In genomic region chr16:67023689-67024088, GRCh38 we compare ENCODE assay signal across 20 cellular contexts. TPM values are rescaled to one million over a fixed set of nuclear protein-coding genes. Genes with fewer than 3 reads are reported as not detected.
DNase-seq lines count a peak whose midpoint lies in the region; ATAC-seq and TF ChIP-seq lines count a peak whose summit lies in the region.
"Had no signal": no experiment of that assay in that cellular context is flagged by ENCODE, and none has a peak within 500 bp of the region (broad histone marks: within the 10 kb centered on the region; RNA-seq: fewer than 3 reads in every experiment).

No MANE protein-coding gene starts in this region.

- H3K4me3 ChIP-seq in SK-N-MC = no peak overlapping the region

- ATAC-seq in stimulated activated effector memory CD8-positive, alpha-beta T cell treated with anti-CD3 and anti-CD28 coated beads, Interleukin-12 subunit alpha, Interleukin-12 subunit beta, amount 100 ng/mL, for 72 hours = no peak
- ATAC-seq in HG03025 (IDR thresholded peaks at IDR 0.05; ENCODE audit: low FRiP score, unreplicated experiment) = no peak
- no peak for ATAC-seq in HG03095 (IDR thresholded peaks at IDR 0.05; ENCODE audit: unreplicated experiment)
- ATAC-seq: HCT116 had no signal

- peaks cover 6% of the 10 kb centered on the region for H3K9me3 Mint-ChIP-seq in glutamatergic neuron (ENCODE audit: unreplicated experiment)
- H3K9me3 Mint-ChIP-seq in stimulated activated effector memory CD8-positive, alpha-beta T cell treated with anti-CD3 and anti-CD28 coated beads, Interleukin-12 subunit alpha, Interleukin-12 subunit beta, amount 100 ng/mL, for 72 hours = no peaks in the 10 kb centered on the region
- H3K9me3 Mint-ChIP-seq: CD4-positive, alpha-beta T cell had no signal

- TF ChIP-seq CTCF in glutamatergic neuron (IDR thresholded peaks at IDR 0.05; ENCODE audit: partially characterized antibody, unreplicated experiment) = no peak

- no peaks in the 10 kb centered on the region for H3K36me3 ChIP-seq in SK-N-MC (ENCODE audit: insufficient read depth, low read length)

- no peak overlapping the region for H3K9ac ChIP-seq in SK-N-MC (ENCODE audit: insufficient read length)

- no peak overlapping the region for H3K27ac Mint-ChIP-seq in glutamatergic neuron (ENCODE audit: unreplicated experiment)
- peak overlapping the region; percentile 51 for H3K27ac Mint-ChIP-seq in stimulated activated effector memory CD8-positive, alpha-beta T cell treated with anti-CD3 and anti-CD28 coated beads, Interleukin-12 subunit alpha, Interleukin-12 subunit beta, amount 100 ng/mL, for 72 hours
- H3K27ac Mint-ChIP-seq: CD4-positive, alpha-beta T cell had no signal

- no peaks in the 10 kb centered on the region for H3K9me3 ChIP-seq in SK-N-MC (ENCODE audit: low read depth, low read length)

- H3K36me3 Mint-ChIP-seq in glutamatergic neuron (ENCODE audit: unreplicated experiment) = no peaks in the 10 kb centered on the region
- no peaks in the 10 kb centered on the region for H3K36me3 Mint-ChIP-seq in stimulated activated effector memory CD8-positive, alpha-beta T cell treated with anti-CD3 and anti-CD28 coated beads, Interleukin-12 subunit alpha, Interleukin-12 subunit beta, amount 100 ng/mL, for 72 hours

- peaks cover 6% of the 10 kb centered on the region for H3K27me3 Mint-ChIP-seq in glutamatergic neuron (ENCODE audit: unreplicated experiment)
- H3K27me3 Mint-ChIP-seq: CD4-positive, alpha-beta T cell had no signal

- DNase-seq in activated effector memory CD4-positive, alpha-beta T cell treated with anti-CD3 and anti-CD28 coated beads, Interleukin-2, amount 50 U/mL, for 16 hours = peak; percentile 24
- no peak for DNase-seq in activated effector memory CD4-positive, alpha-beta T cell treated with Interleukin-2 at 50 U/mL for 16 hours
- no peak for DNase-seq in SK-N-MC (ENCODE audit: low read depth, low spot score)
- no peak for DNase-seq in glutamatergic neuron
- DNase-seq in stimulated activated effector memory CD8-positive, alpha-beta T cell treated with anti-CD3 and anti-CD28 coated beads, Interleukin-12 subunit alpha, Interleukin-12 subunit beta, amount 100 ng/mL, for 72 hours (ENCODE audit: low spot score in 2 of 2) = no peak
- no peak for DNase-seq in NCI-H2029 (lab: John Stamatoyannopoulos, UW)
- DNase-seq: CD4-positive, alpha-beta T cell; COR-L47; DMS 273 treated with DMSO at 0.1 percent for 48 hours; DMS79 treated with DMSO at 0.1 percent for 48 hours; MM.1S; NCI-H1092 treated with DMSO at 0.1 percent for 48 hours; NCI-H2081; NCI-H2171; NCI-H345; NCI-H524; NCI-H82 had no signal

- peak overlapping the region; percentile 90; the same call in 1 of the 2 replicates for H3K27ac ChIP-seq in SK-N-MC

- peak overlapping the region; percentile 17 for H3K4me3 Mint-ChIP-seq in glutamatergic neuron (ENCODE audit: unreplicated experiment)
- H3K4me3 Mint-ChIP-seq in stimulated activated effector memory CD8-positive, alpha-beta T cell treated with anti-CD3 and anti-CD28 coated beads, Interleukin-12 subunit alpha, Interleukin-12 subunit beta, amount 100 ng/mL, for 72 hours = no peak overlapping the region
- H3K4me3 Mint-ChIP-seq: CD4-positive, alpha-beta T cell had no signal

- H3K4me1 Mint-ChIP-seq in glutamatergic neuron (ENCODE audit: low read depth, unreplicated experiment) = peaks cover 17% of the 10 kb centered on the region
- peaks cover 6% of the 10 kb centered on the region for H3K4me1 Mint-ChIP-seq in stimulated activated effector memory CD8-positive, alpha-beta T cell treated with anti-CD3 and anti-CD28 coated beads, Interleukin-12 subunit alpha, Interleukin-12 subunit beta, amount 100 ng/mL, for 72 hours

RNA-seq across cellular contexts. Expression of gene CBFB, which starts 5.3 kb away (rescaled TPM):
- 168 TPM for total RNA-seq in glutamatergic neuron (ENCODE audit: unreplicated experiment)

RNA-seq across cellular contexts. Expression of gene CES4A, which starts 35.3 kb away (rescaled TPM):
- total RNA-seq in glutamatergic neuron (ENCODE audit: unreplicated experiment) = 3.6 TPM
